ENCODE assay signal across 1 cellular context in the genomic region with DNA sequence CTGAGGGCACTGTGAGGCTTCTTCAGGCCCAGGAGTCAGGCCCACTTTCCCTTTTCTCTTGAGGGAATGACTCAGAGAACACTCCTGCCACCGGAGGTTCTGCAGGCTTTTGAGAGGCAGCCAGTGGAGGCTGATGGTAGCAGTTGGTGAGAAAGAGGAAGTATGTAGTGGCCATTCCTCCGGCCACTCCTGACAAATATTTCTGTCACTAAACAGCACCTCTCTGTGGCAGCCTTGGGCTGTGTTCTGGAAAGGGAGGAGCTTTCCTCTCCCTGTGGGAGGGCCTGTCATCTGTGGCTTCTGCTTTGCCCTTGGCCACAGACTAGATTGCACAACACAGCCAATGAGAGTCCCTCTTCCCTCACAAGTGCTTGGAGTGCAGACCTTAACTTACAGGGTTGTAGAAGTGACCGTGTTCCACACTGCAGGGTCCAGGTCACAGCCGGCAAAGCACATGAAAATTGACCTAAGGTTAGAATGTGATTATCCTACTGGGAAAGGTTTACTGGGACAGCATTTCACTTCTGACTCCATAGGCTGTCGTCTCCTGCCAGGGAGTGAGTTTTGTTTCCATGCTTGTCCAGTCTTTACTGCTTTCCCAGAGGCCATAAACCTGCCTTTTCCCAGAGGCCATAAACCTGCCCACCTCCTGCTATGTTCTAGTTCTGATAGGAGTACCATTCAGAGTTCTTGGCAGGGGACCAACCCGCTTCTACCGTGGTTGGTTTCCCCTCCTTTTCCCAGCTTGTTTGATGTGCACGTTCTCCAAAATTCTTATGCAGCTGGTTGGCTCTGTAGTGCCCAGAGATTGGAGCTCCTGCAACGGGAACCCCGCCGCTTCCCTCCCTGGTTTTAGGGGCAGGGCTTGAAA.
TF ChIP-seq lines count a peak whose summit lies in the region.

No MANE protein-coding gene starts in this region.

TF ChIP-seq in HepG2, 621 proteins besides CTCF, POLR2A, EP300 and RAD21 (continued from another document and continues in another):
- TF ChIP-seq NCOR1 (IDR thresholded peaks at IDR 0.05; ENCODE audit: borderline replicate concordance, low read length) (peak; percentile 60; the same call in 1 of the 2 replicates), ZBTB1 (CRISPR knock-in tag; IDR thresholded peaks at IDR 0.05; ENCODE audit: borderline replicate concordance) (no peak), ZFP36L1 (CRISPR knock-in tag; IDR thresholded peaks at IDR 0.05) (no peak), HNRNPH1 (optimal IDR thresholded peaks at IDR 0.05; ENCODE audit: low read depth, low read length) (no peak), NBN (conservative IDR thresholded peaks at IDR 0.05) (no peak), RFX3 (CRISPR knock-in tag; IDR thresholded peaks at IDR 0.05) (no peak), ZNF234 (CRISPR knock-in tag; conservative IDR thresholded peaks at IDR 0.05) (no peak), SMAD1 (CRISPR knock-in tag; IDR thresholded peaks at IDR 0.05; ENCODE audit: borderline replicate concordance, low read depth) (no peak), ZNF616 (CRISPR knock-in tag; IDR thresholded peaks at IDR 0.05; ENCODE audit: low read depth) (no peak), SIN3A (IDR thresholded peaks at IDR 0.05; ENCODE audit: borderline replicate concordance, low read depth, low read length) (no peak), STAG1 (CRISPR knock-in tag; IDR thresholded peaks at IDR 0.05) (peak; percentile 83), RBM39 (IDR thresholded peaks at IDR 0.05; ENCODE audit: low read depth, low read length, poor library complexity, severe bottlenecking) (no peak), FOSL1 (CRISPR knock-in tag; IDR thresholded peaks at IDR 0.05; ENCODE audit: borderline replicate concordance) (no peak), ZNF816 (CRISPR knock-in tag; IDR thresholded peaks at IDR 0.05; ENCODE audit: borderline replicate concordance) (no peak), ZNF33B (CRISPR knock-in tag; IDR thresholded peaks at IDR 0.05) (no peak), HDAC6 (IDR thresholded peaks at IDR 0.05; ENCODE audit: low read depth, low read length) (no peak), SRSF4 (IDR thresholded peaks at IDR 0.05; ENCODE audit: low read depth, low read length, poor library complexity, severe bottlenecking) (no peak), ELF1 (CRISPR knock-in tag; IDR thresholded peaks at IDR 0.05) (peak; percentile 77), GPN1 (CRISPR knock-in tag; IDR thresholded peaks at IDR 0.05; ENCODE audit: borderline replicate concordance) (no peak), KDM4B (CRISPR knock-in tag; IDR thresholded peaks at IDR 0.05) (no peak), ZBTB42 (CRISPR knock-in tag; IDR thresholded peaks at IDR 0.05) (no peak), SRF (IDR thresholded peaks at IDR 0.05; ENCODE audit: low read depth, low read length) (no peak), ZNF30 (CRISPR knock-in tag; IDR thresholded peaks at IDR 0.05) (no peak), SALL1 (CRISPR knock-in tag; IDR thresholded peaks at IDR 0.05) (peak; percentile 86), NFRKB (IDR thresholded peaks at IDR 0.05) (no peak), POGZ (CRISPR knock-in tag; IDR thresholded peaks at IDR 0.05) (peak; percentile 78)
- TF ChIP-seq, protein P1, sequence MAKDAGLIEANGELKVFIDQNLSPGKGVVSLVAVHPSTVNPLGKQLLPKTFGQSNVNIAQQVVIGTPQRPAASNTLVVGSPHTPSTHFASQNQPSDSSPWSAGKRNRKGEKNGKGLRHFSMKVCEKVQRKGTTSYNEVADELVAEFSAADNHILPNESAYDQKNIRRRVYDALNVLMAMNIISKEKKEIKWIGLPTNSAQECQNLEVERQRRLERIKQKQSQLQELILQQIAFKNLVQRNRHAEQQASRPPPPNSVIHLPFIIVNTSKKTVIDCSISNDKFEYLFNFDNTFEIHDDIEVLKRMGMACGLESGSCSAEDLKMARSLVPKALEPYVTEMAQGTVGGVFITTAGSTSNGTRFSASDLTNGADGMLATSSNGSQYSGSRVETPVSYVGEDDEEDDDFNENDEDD (CRISPR knock-in tag; IDR thresholded peaks at IDR 0.05; ENCODE audit: borderline replicate concordance): peak; percentile 23; the same call in 1 of the 2 replicates
- TF ChIP-seq, protein P2, sequence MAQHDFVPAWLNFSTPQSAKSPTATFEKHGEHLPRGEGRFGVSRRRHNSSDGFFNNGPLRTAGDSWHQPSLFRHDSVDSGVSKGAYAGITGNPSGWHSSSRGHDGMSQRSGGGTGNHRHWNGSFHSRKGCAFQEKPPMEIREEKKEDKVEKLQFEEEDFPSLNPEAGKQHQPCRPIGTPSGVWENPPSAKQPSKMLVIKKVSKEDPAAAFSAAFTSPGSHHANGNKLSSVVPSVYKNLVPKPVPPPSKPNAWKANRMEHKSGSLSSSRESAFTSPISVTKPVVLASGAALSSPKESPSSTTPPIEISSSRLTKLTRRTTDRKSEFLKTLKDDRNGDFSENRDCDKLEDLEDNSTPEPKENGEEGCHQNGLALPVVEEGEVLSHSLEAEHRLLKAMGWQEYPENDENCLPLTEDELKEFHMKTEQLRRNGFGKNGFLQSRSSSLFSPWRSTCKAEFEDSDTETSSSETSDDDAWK (CRISPR knock-in tag; IDR thresholded peaks at IDR 0.05): no peak
- TF ChIP-seq, protein P3, sequence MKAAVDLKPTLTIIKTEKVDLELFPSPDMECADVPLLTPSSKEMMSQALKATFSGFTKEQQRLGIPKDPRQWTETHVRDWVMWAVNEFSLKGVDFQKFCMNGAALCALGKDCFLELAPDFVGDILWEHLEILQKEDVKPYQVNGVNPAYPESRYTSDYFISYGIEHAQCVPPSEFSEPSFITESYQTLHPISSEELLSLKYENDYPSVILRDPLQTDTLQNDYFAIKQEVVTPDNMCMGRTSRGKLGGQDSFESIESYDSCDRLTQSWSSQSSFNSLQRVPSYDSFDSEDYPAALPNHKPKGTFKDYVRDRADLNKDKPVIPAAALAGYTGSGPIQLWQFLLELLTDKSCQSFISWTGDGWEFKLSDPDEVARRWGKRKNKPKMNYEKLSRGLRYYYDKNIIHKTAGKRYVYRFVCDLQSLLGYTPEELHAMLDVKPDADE (CRISPR knock-in tag; IDR thresholded peaks at IDR 0.05): no peak
- TF ChIP-seq, protein P4, sequence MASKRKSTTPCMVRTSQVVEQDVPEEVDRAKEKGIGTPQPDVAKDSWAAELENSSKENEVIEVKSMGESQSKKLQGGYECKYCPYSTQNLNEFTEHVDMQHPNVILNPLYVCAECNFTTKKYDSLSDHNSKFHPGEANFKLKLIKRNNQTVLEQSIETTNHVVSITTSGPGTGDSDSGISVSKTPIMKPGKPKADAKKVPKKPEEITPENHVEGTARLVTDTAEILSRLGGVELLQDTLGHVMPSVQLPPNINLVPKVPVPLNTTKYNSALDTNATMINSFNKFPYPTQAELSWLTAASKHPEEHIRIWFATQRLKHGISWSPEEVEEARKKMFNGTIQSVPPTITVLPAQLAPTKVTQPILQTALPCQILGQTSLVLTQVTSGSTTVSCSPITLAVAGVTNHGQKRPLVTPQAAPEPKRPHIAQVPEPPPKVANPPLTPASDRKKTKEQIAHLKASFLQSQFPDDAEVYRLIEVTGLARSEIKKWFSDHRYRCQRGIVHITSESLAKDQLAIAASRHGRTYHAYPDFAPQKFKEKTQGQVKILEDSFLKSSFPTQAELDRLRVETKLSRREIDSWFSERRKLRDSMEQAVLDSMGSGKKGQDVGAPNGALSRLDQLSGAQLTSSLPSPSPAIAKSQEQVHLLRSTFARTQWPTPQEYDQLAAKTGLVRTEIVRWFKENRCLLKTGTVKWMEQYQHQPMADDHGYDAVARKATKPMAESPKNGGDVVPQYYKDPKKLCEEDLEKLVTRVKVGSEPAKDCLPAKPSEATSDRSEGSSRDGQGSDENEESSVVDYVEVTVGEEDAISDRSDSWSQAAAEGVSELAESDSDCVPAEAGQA (IDR thresholded peaks at IDR 0.05; ENCODE audit: low read depth): no peak
- TF ChIP-seq, protein P4 (CRISPR knock-in tag; IDR thresholded peaks at IDR 0.05; ENCODE audit: borderline replicate concordance): no peak
- TF ChIP-seq, protein P5, sequence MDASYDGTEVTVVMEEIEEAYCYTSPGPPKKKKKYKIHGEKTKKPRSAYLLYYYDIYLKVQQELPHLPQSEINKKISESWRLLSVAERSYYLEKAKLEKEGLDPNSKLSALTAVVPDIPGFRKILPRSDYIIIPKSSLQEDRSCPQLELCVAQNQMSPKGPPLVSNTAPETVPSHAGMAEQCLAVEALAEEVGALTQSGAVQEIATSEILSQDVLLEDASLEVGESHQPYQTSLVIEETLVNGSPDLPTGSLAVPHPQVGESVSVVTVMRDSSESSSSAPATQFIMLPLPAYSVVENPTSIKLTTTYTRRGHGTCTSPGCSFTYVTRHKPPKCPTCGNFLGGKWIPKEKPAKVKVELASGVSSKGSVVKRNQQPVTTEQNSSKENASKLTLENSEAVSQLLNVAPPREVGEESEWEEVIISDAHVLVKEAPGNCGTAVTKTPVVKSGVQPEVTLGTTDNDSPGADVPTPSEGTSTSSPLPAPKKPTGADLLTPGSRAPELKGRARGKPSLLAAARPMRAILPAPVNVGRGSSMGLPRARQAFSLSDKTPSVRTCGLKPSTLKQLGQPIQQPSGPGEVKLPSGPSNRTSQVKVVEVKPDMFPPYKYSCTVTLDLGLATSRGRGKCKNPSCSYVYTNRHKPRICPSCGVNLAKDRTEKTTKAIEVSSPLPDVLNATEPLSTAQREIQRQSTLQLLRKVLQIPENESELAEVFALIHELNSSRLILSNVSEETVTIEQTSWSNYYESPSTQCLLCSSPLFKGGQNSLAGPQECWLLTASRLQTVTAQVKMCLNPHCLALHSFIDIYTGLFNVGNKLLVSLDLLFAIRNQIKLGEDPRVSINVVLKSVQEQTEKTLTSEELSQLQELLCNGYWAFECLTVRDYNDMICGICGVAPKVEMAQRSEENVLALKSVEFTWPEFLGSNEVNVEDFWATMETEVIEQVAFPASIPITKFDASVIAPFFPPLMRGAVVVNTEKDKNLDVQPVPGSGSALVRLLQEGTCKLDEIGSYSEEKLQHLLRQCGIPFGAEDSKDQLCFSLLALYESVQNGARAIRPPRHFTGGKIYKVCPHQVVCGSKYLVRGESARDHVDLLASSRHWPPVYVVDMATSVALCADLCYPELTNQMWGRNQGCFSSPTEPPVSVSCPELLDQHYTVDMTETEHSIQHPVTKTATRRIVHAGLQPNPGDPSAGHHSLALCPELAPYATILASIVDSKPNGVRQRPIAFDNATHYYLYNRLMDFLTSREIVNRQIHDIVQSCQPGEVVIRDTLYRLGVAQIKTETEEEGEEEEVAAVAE (CRISPR knock-in tag; IDR thresholded peaks at IDR 0.05; ENCODE audit: borderline replicate concordance): peak; percentile 93
- TF ChIP-seq, protein P6, sequence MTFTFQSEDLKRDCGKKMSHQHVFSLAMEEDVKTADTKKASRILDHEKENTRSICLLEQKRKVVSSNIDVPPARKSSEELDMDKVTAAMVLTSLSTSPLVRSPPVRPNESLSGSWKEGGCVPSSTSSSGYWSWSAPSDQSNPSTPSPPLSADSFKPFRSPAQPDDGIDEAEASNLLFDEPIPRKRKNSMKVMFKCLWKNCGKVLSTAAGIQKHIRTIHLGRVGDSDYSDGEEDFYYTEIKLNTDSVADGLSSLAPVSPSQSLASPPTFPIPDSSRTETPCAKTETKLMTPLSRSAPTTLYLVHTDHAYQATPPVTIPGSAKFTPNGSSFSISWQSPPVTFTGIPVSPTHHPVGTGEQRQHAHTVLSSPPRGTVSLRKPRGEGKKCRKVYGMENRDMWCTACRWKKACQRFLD (CRISPR knock-in tag; IDR thresholded peaks at IDR 0.05; ENCODE audit: borderline replicate concordance): no peak
- TF ChIP-seq, protein P7, sequence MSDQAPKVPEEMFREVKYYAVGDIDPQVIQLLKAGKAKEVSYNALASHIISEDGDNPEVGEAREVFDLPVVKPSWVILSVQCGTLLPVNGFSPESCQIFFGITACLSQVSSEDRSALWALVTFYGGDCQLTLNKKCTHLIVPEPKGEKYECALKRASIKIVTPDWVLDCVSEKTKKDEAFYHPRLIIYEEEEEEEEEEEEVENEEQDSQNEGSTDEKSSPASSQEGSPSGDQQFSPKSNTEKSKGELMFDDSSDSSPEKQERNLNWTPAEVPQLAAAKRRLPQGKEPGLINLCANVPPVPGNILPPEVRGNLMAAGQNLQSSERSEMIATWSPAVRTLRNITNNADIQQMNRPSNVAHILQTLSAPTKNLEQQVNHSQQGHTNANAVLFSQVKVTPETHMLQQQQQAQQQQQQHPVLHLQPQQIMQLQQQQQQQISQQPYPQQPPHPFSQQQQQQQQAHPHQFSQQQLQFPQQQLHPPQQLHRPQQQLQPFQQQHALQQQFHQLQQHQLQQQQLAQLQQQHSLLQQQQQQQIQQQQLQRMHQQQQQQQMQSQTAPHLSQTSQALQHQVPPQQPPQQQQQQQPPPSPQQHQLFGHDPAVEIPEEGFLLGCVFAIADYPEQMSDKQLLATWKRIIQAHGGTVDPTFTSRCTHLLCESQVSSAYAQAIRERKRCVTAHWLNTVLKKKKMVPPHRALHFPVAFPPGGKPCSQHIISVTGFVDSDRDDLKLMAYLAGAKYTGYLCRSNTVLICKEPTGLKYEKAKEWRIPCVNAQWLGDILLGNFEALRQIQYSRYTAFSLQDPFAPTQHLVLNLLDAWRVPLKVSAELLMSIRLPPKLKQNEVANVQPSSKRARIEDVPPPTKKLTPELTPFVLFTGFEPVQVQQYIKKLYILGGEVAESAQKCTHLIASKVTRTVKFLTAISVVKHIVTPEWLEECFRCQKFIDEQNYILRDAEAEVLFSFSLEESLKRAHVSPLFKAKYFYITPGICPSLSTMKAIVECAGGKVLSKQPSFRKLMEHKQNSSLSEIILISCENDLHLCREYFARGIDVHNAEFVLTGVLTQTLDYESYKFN (CRISPR knock-in tag; conservative IDR thresholded peaks at IDR 0.05): peak; percentile 77
- TF ChIP-seq, protein P8, sequence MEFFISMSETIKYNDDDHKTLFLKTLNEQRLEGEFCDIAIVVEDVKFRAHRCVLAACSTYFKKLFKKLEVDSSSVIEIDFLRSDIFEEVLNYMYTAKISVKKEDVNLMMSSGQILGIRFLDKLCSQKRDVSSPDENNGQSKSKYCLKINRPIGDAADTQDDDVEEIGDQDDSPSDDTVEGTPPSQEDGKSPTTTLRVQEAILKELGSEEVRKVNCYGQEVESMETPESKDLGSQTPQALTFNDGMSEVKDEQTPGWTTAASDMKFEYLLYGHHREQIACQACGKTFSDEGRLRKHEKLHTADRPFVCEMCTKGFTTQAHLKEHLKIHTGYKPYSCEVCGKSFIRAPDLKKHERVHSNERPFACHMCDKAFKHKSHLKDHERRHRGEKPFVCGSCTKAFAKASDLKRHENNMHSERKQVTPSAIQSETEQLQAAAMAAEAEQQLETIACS (CRISPR knock-in tag; IDR thresholded peaks at IDR 0.05): no peak
